In the genomic region with DNA sequence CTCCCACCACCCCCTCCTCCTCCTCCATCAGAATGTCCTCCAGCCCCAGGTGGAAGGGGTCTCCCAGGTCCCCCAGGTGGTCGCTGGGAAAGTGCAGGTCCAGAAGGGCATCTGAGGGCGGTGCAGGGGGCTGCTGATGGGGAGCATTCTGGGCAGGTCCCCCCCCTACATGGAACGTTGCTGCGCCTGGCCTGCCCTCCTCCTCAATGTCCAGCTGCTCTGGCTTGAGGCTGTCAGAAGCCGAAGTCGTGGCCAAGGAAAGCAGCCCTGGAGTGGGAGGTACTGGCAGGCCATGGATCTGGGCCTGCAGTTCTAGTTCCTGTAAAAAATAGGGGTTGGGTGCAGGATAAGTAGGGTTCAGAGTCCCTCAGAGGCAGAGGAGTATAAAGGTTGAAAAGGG, we compare ENCODE assay signal across 13 cellular contexts. TPM values are rescaled to one million over a fixed set of nuclear protein-coding genes. Genes with fewer than 3 reads are reported as not detected.
DNase-seq lines count a peak whose midpoint lies in the region; ATAC-seq and TF ChIP-seq lines count a peak whose summit lies in the region.
"Had no signal": no experiment of that assay in that cellular context is flagged by ENCODE, and none has a peak within 500 bp of the region (broad histone marks: within the 10 kb centered on the region; RNA-seq: fewer than 3 reads in every experiment).

No MANE protein-coding gene starts in this region.

- WGBS in IMR-90 (ENCODE audit: extremely low coverage in 2 of 2, insufficient read length in 1 of 2), 2 experiments = 90% methylated on average over 3 of the region's 6 CpGs; no CpG with 5 or more reads in 1 of the 2 experiments

- H3K27ac Mint-ChIP-seq in type B pancreatic cell = peak overlapping the region; percentile 84
- no peak overlapping the region for H3K27ac Mint-ChIP-seq in activated CD8-positive, alpha-beta T cell treated with anti-CD3 and anti-CD28 coated beads, Interleukin-2, amount 10 ng/mL, durations not matched to agents 7 days and 5 days

- no peaks in the 10 kb centered on the region for H3K27me3 Mint-ChIP-seq in type B pancreatic cell
- no peaks in the 10 kb centered on the region for H3K27me3 Mint-ChIP-seq in activated CD8-positive, alpha-beta T cell treated with anti-CD3 and anti-CD28 coated beads, Interleukin-2, amount 10 ng/mL, durations not matched to agents 7 days and 5 days (ENCODE audit: low read depth)

- H4K5ac ChIP-seq in IMR-90 (ENCODE audit: low read depth, low read length) = no peak overlapping the region

- H3K4ac ChIP-seq in IMR-90 (ENCODE audit: low read depth, low read length) = no peak overlapping the region

- intact Hi-C loops in IMR-90 (cut with micrococcal nuclease) = no loop called here
- intact Hi-C loops in mucosa of descending colon (cut with DNase I, micrococcal nuclease) = no loop called here

- H3K4me2 ChIP-seq in IMR-90 (ENCODE audit: low read depth, low read length) = no peak overlapping the region
- H3K4me2 ChIP-seq: BLaER1 had no signal

- H3K9ac ChIP-seq in IMR-90 (ENCODE audit: low read depth, low read length) (no peak overlapping the region), duodenal mucosa (ENCODE audit: low read depth in 1 of 2, low read length in 2 of 2) (no peak overlapping the region)
- H3K9ac ChIP-seq: BLaER1 had no signal

- POLR2A ChIA-PET in IMR-90 (lab: Charles Lee; ENCODE audit: unreplicated experiment) = no interaction called here
- POLR2A ChIA-PET in activated CD8-positive, alpha-beta T cell treated with anti-CD3 and anti-CD28 coated beads, Interleukin-2, amount 10 ng/mL, durations not matched to agents 7 days and 5 days (lab: Charles Lee) = no interaction called here

- H3K9me1 ChIP-seq in IMR-90 (ENCODE audit: insufficient read depth, low read length) = no peaks in the 10 kb centered on the region

- H2BK5ac ChIP-seq in IMR-90 (ENCODE audit: low read depth, low read length, poor library complexity, severe bottlenecking) = no peak overlapping the region

- H3K27me3 ChIP-seq in IMR-90 (ENCODE audit: control insufficient read depth, insufficient read depth, low read length) (no peaks in the 10 kb centered on the region), duodenal mucosa (ENCODE audit: control insufficient read depth in 1 of 2, insufficient read depth in 2 of 2, low read length in 2 of 2) (no peaks in the 10 kb centered on the region), BE2C (no peaks in the 10 kb centered on the region)

- DNase-seq in IMR-90 (no peak), mucosa of descending colon (no peak), type B pancreatic cell (ENCODE audit: extremely low spot score, unreplicated experiment) (no peak), BE2C (no peak), SIG-M5 treated with dmso at 0.1 percent for 504 hours (lab: John Stamatoyannopoulos, UW; ENCODE audit: unreplicated experiment) (no peak)
- no peak for DNase-seq in activated CD8-positive, alpha-beta T cell treated with anti-CD3 and anti-CD28 coated beads, Interleukin-2, amount 10 ng/mL, durations not matched to agents 7 days and 5 days
- DNase-seq: CD8-positive, alpha-beta memory T cell; DND-41; GDM1 had no signal

- peak overlapping the region; percentile 37 for H2AK9ac ChIP-seq in IMR-90 (replicated peaks; ENCODE audit: low read depth, low read length, poor library complexity)

- no peak overlapping the region for H2BK20ac ChIP-seq in IMR-90 (ENCODE audit: low read depth, low read length)

- no peak overlapping the region for H4K91ac ChIP-seq in IMR-90 (ENCODE audit: insufficient read depth, low read depth, low read length)

- no peak overlapping the region for H3K4me3 Mint-ChIP-seq in type B pancreatic cell
- no peak overlapping the region for H3K4me3 Mint-ChIP-seq in activated CD8-positive, alpha-beta T cell treated with anti-CD3 and anti-CD28 coated beads, Interleukin-2, amount 10 ng/mL, durations not matched to agents 7 days and 5 days
- H3K4me3 Mint-ChIP-seq: CD8-positive, alpha-beta memory T cell had no signal

- H2BK120ac ChIP-seq in IMR-90 (ENCODE audit: low read depth, low read length) = no peak overlapping the region

- H4K20me1 ChIP-seq in IMR-90 (ENCODE audit: insufficient read depth, low read length) = peaks cover 4% of the 10 kb centered on the region; the same call in 1 of the 2 replicates

- TF ChIP-seq CTCF in IMR-90 (conservative IDR thresholded peaks at IDR 0.05; ENCODE audit: low read depth, low read length) = no peak
- no peak for TF ChIP-seq CTCF in mucosa of descending colon (IDR thresholded peaks at IDR 0.05)
- no peak for TF ChIP-seq CTCF in type B pancreatic cell (conservative IDR thresholded peaks at IDR 0.05)
- TF ChIP-seq CTCF in BE2C (IDR thresholded peaks at IDR 0.05; ENCODE audit: low read depth, low read length) = no peak

- BruUV-seq in IMR-90 (replicated peaks; lab: Mats Ljungman, UMichigan) = no TSS peak

- H2BK15ac ChIP-seq in IMR-90 (ENCODE audit: low read depth, low read length) = no peak overlapping the region

- no peaks in the 10 kb centered on the region for H3K4me1 Mint-ChIP-seq in type B pancreatic cell (ENCODE audit: unreplicated experiment)
- H3K4me1 Mint-ChIP-seq in activated CD8-positive, alpha-beta T cell treated with anti-CD3 and anti-CD28 coated beads, Interleukin-2, amount 10 ng/mL, durations not matched to agents 7 days and 5 days (ENCODE audit: low read depth) = no peaks in the 10 kb centered on the region
- H3K4me1 Mint-ChIP-seq: CD8-positive, alpha-beta memory T cell had no signal

- H3K27ac ChIP-seq in IMR-90 (ENCODE audit: insufficient read depth, low read length) (no peak overlapping the region), duodenal mucosa (ENCODE audit: low read depth, low read length) (peak overlapping the region; percentile 25)
- H3K27ac ChIP-seq: BLaER1 had no signal

- no peak overlapping the region for H3K14ac ChIP-seq in IMR-90 (replicated peaks; ENCODE audit: low read depth, low read length)

- H2AK5ac ChIP-seq in IMR-90 (ENCODE audit: low read depth, low read length) = no peak overlapping the region

- H4K8ac ChIP-seq in IMR-90 (ENCODE audit: low read depth in 2 of 2, low read length in 2 of 2) = no peak overlapping the region

- H3K9me3 Mint-ChIP-seq in type B pancreatic cell = no peaks in the 10 kb centered on the region
- H3K9me3 Mint-ChIP-seq in activated CD8-positive, alpha-beta T cell treated with anti-CD3 and anti-CD28 coated beads, Interleukin-2, amount 10 ng/mL, durations not matched to agents 7 days and 5 days (ENCODE audit: insufficient read depth) = no peaks in the 10 kb centered on the region
- H3K9me3 Mint-ChIP-seq: CD8-positive, alpha-beta memory T cell had no signal

- dilution Hi-C loops in IMR-90 (cut with HindIII; ENCODE audit: low sequenced_read_pairs, unreplicated experiment) = no loop called here

- in situ Hi-C loops in IMR-90 (cut with MboI; ENCODE audit: low sequenced_read_pairs) = no loop called here

- H3K56ac ChIP-seq in IMR-90 (ENCODE audit: extremely low read depth, insufficient read depth, low read length) = no peak overlapping the region

- H3K18ac ChIP-seq in IMR-90 (ENCODE audit: low read depth, low read length) = no peak overlapping the region

- H3K36me3 ChIP-seq in IMR-90 (ENCODE audit: control insufficient read depth, insufficient read depth, low read length) = peaks cover 49% of the 10 kb centered on the region
- H3K36me3 ChIP-seq in duodenal mucosa (ENCODE audit: control insufficient read depth in 1 of 2, insufficient read depth in 2 of 2, low read length in 2 of 2) = peaks cover 0 to 28% of the 10 kb centered on the region in 2 donors
- no peaks in the 10 kb centered on the region for H3K36me3 ChIP-seq in mucosa of descending colon (ENCODE audit: low read depth)
- no peaks in the 10 kb centered on the region; the same call in 1 of the 2 replicates for H3K36me3 ChIP-seq in BE2C

- H3K79me1 ChIP-seq in IMR-90 (ENCODE audit: low read depth in 1 of 2, low read length in 2 of 2) = peaks cover 5 to 11% of the 10 kb centered on the region in 2 experiments

- no peak overlapping the region for H3K4me3 ChIP-seq in IMR-90 (ENCODE audit: insufficient read depth, low read depth, low read length)
- H3K4me3 ChIP-seq in duodenal mucosa (ENCODE audit: low read depth in 1 of 2, low read length in 2 of 2) = no peak overlapping the region
- H3K4me3 ChIP-seq in mucosa of descending colon = no peak overlapping the region
- H3K4me3 ChIP-seq in BE2C (ENCODE audit: low read depth, low read length) = no peak overlapping the region
- H3K4me3 ChIP-seq: BLaER1, HAP-1 had no signal

- no peak overlapping the region for H3K23ac ChIP-seq in IMR-90 (ENCODE audit: low read depth, low read length)

- CTCF ChIA-PET in IMR-90 (lab: Yijun Ruan, JAX) = no interaction called here
- CTCF ChIA-PET in activated CD8-positive, alpha-beta T cell treated with anti-CD3 and anti-CD28 coated beads, Interleukin-2, amount 10 ng/mL, durations not matched to agents 7 days and 5 days (lab: Charles Lee) = no interaction called here

- no peak overlapping the region for H2AFZ ChIP-seq in IMR-90 (replicated peaks; ENCODE audit: low read length, poor library complexity)

- TF ChIP-seq RAD21 in IMR-90 (IDR thresholded peaks at IDR 0.05; ENCODE audit: low read length) = no peak

- H3K36me3 Mint-ChIP-seq in type B pancreatic cell = peaks cover 8% of the 10 kb centered on the region
- H3K36me3 Mint-ChIP-seq in activated CD8-positive, alpha-beta T cell treated with anti-CD3 and anti-CD28 coated beads, Interleukin-2, amount 10 ng/mL, durations not matched to agents 7 days and 5 days (ENCODE audit: low read depth) = peaks cover 14% of the 10 kb centered on the region

- ATAC-seq in IMR-90 (ENCODE audit: low read depth) (no peak), mucosa of descending colon (peak; percentile 3)
- ATAC-seq in activated CD8-positive, alpha-beta T cell treated with anti-CD3 and anti-CD28 coated beads, Interleukin-2, amount 10 ng/mL, durations not matched to agents 7 days and 5 days = no peak

- H3K4me1 ChIP-seq in IMR-90 (ENCODE audit: control insufficient read depth, insufficient read depth, low read length) = peaks cover 1% of the 10 kb centered on the region; the same call in 1 of the 2 replicates
- no peaks in the 10 kb centered on the region for H3K4me1 ChIP-seq in duodenal mucosa (ENCODE audit: control insufficient read depth in 1 of 2, insufficient read depth in 2 of 2, low read length in 2 of 2)
- no peaks in the 10 kb centered on the region for H3K4me1 ChIP-seq in mucosa of descending colon (ENCODE audit: low read depth)
- H3K4me1 ChIP-seq in BE2C = no peaks in the 10 kb centered on the region
- H3K4me1 ChIP-seq: BLaER1, Caco-2, HAP-1 had no signal

- no peak for TF ChIP-seq POLR2A in IMR-90 (IDR thresholded peaks at IDR 0.05; ENCODE audit: low read depth, low read length)

- H3K9me3 ChIP-seq in IMR-90 (ENCODE audit: control insufficient read depth, insufficient read depth, low read length) (no peaks in the 10 kb centered on the region), duodenal mucosa (ENCODE audit: control insufficient read depth in 1 of 2, low read length in 2 of 2) (no peaks in the 10 kb centered on the region), mucosa of descending colon (no peaks in the 10 kb centered on the region), BE2C (no peaks in the 10 kb centered on the region)
- H3K9me3 ChIP-seq: BLaER1, Caco-2, HAP-1 had no signal

RNA-seq across cellular contexts. Expression of a gene that starts 12.9 kb away (rescaled TPM):
- 23.9 and 24.4 TPM in 2 replicates for total RNA-seq in IMR-90 (2012; rRNA removed)
- polyA plus RNA-seq in IMR-90 (2012; rRNA removed) = 40.5 and 43.6 TPM in 2 replicates
- 33.3 and 43.9 TPM in 2 replicates for polyA plus RNA-seq in IMR-90 (2012; cell fraction: cytosol; rRNA removed)
- 41.0 and 57.8 TPM in 2 replicates for polyA plus RNA-seq in IMR-90 (2012; cell fraction: nucleus; rRNA removed; ENCODE audit: low replicate concordance)
- 10 to 100 TPM; 26.6 to 46.6 (median 28.1) TPM for total RNA-seq in mucosa of descending colon
- 29.6 and 53.9 TPM in 2 replicates for total RNA-seq in type B pancreatic cell (ENCODE audit: low replicate concordance)
- polyA plus RNA-seq in BE2C (2012; ENCODE audit: insufficient read depth, insufficient read length, low read depth) = 32.6 TPM
- total RNA-seq in activated CD8-positive, alpha-beta T cell treated with anti-CD3 and anti-CD28 coated beads, Interleukin-2, amount 10 ng/mL, durations not matched to agents 7 days and 5 days = 10 to 100 TPM; 17.6 to 18.2 TPM

RNA-seq across cellular contexts. Expression of a gene that starts 28.2 kb away (rescaled TPM):
- total RNA-seq in IMR-90 (2012; rRNA removed) (17.9 and 20.8 TPM in 2 replicates), mucosa of descending colon (10 to 100 TPM; 39.5 to 48.9 (median 47.5) TPM), type B pancreatic cell (ENCODE audit: low replicate concordance) (43.3 and 54.7 TPM in 2 replicates)
- polyA plus RNA-seq in IMR-90 (2012; rRNA removed) = 21.4 and 25.0 TPM in 2 replicates
- polyA plus RNA-seq in IMR-90 (2012; cell fraction: cytosol; rRNA removed) = 14.3 and 14.7 TPM in 2 replicates
- 70.1 and 115 TPM in 2 replicates for polyA plus RNA-seq in IMR-90 (2012; cell fraction: nucleus; rRNA removed; ENCODE audit: low replicate concordance)
- 46.6 TPM for polyA plus RNA-seq in BE2C (2012; ENCODE audit: insufficient read depth, insufficient read length, low read depth)
- total RNA-seq in activated CD8-positive, alpha-beta T cell treated with anti-CD3 and anti-CD28 coated beads, Interleukin-2, amount 10 ng/mL, durations not matched to agents 7 days and 5 days = 10 to 100 TPM; 81.8 to 82.7 TPM

RNA-seq across cellular contexts. Expression of a gene that starts 28.5 kb away (rescaled TPM):
- total RNA-seq in IMR-90 (2012; rRNA removed) = under 0.01 and 0.18 TPM in 2 replicates
- 2.0 and 2.2 TPM in 2 replicates for polyA plus RNA-seq in IMR-90 (2012; rRNA removed)
- 1.4 and 1.8 TPM in 2 replicates for polyA plus RNA-seq in IMR-90 (2012; cell fraction: cytosol; rRNA removed)
- polyA plus RNA-seq in IMR-90 (2012; cell fraction: nucleus; rRNA removed; ENCODE audit: low replicate concordance) = 8.4 and 10.5 TPM in 2 replicates
- total RNA-seq in mucosa of descending colon = 10 to 100 TPM; 11.6 to 16.7 (median 12.5) TPM
- 25.3 and 48.6 TPM in 2 replicates for total RNA-seq in type B pancreatic cell (ENCODE audit: low replicate concordance)
- 3.9 TPM for polyA plus RNA-seq in BE2C (2012; ENCODE audit: insufficient read depth, insufficient read length, low read depth)
- 1 to 10 TPM; 5.0 to 5.4 TPM for total RNA-seq in activated CD8-positive, alpha-beta T cell treated with anti-CD3 and anti-CD28 coated beads, Interleukin-2, amount 10 ng/mL, durations not matched to agents 7 days and 5 days

RNA-seq across cellular contexts. Expression of a gene that starts 43.5 kb away (rescaled TPM):
- total RNA-seq in IMR-90 (2012; rRNA removed) = 3.8 and 5.0 TPM in 2 replicates
- 65.5 and 71.1 TPM in 2 replicates for polyA plus RNA-seq in IMR-90 (2012; rRNA removed)
- polyA plus RNA-seq in IMR-90 (2012; cell fraction: cytosol; rRNA removed) = 78.8 and 141 TPM in 2 replicates
- polyA plus RNA-seq in IMR-90 (2012; cell fraction: nucleus; rRNA removed; ENCODE audit: low replicate concordance) = 28.6 and 59.4 TPM in 2 replicates
- 10 to 100 TPM in 1 of 3 donors, 1 to 10 TPM in 2; 3.9 to 18.7 (median 8.1) TPM for total RNA-seq in mucosa of descending colon
- 10.0 and 29.7 TPM in 2 replicates for total RNA-seq in type B pancreatic cell (ENCODE audit: low replicate concordance)
- 97.7 TPM for polyA plus RNA-seq in BE2C (2012; ENCODE audit: insufficient read depth, insufficient read length, low read depth)
- total RNA-seq in activated CD8-positive, alpha-beta T cell treated with anti-CD3 and anti-CD28 coated beads, Interleukin-2, amount 10 ng/mL, durations not matched to agents 7 days and 5 days = 10 to 100 TPM; 19.7 to 22.6 TPM

RNA-seq across cellular contexts. Expression of a gene that starts 49.4 kb away (rescaled TPM):
- 25.3 and 40.7 TPM in 2 replicates for total RNA-seq in IMR-90 (2012; rRNA removed)
- polyA plus RNA-seq in IMR-90 (2012; rRNA removed) = 67.4 and 71.5 TPM in 2 replicates
- 67.3 and 74.2 TPM in 2 replicates for polyA plus RNA-seq in IMR-90 (2012; cell fraction: cytosol; rRNA removed)
- 333 and 355 TPM in 2 replicates for polyA plus RNA-seq in IMR-90 (2012; cell fraction: nucleus; rRNA removed; ENCODE audit: low replicate concordance)
- total RNA-seq in mucosa of descending colon = 10 to 100 TPM; 44.3 to 90.1 (median 52.6) TPM
- total RNA-seq in type B pancreatic cell (ENCODE audit: low replicate concordance) = 45.5 and 53.3 TPM in 2 replicates
- polyA plus RNA-seq in BE2C (2012; ENCODE audit: insufficient read depth, insufficient read length, low read depth) = 66.7 TPM
- 10 to 100 TPM; 29.1 to 29.4 TPM for total RNA-seq in activated CD8-positive, alpha-beta T cell treated with anti-CD3 and anti-CD28 coated beads, Interleukin-2, amount 10 ng/mL, durations not matched to agents 7 days and 5 days
